ENCODE assay signal across 28 cellular contexts in genomic region chr12:117342682-117343081, GRCh38. TPM values are rescaled to one million over a fixed set of nuclear protein-coding genes. Genes with fewer than 3 reads are reported as not detected.
DNase-seq lines count a peak whose midpoint lies in the region; ATAC-seq and TF ChIP-seq lines count a peak whose summit lies in the region.
"Had no signal": no experiment of that assay in that cellular context is flagged by ENCODE, and none has a peak within 500 bp of the region (broad histone marks: within the 10 kb centered on the region; RNA-seq: fewer than 3 reads in every experiment).

No MANE protein-coding gene starts in this region.

- DNase-seq in A673 (ENCODE audit: low spot score), result peak; percentile 89
- DNase-seq in HT1080 (ENCODE audit: low read depth), result peak; percentile 89
- DNase-seq in PC-3, result peak; percentile 96
- DNase-seq in epithelial cell of prostate (ENCODE audit: low read depth, low spot score), result peak; percentile 91
- DNase-seq in NCI-H748 treated with DMSO at 0.1 percent for 48 hours (lab: John Stamatoyannopoulos, UW), result no peak
- no peak for DNase-seq in NCI-H69 (lab: John Stamatoyannopoulos, UW)
- DNase-seq: ACHN; activated CD4-positive, alpha-beta T cell treated with anti-CD3 and anti-CD28 coated beads, Interleukin-2, amount 10 ng/mL, durations not matched to agents 24 days and 14 days; aorta; dorsolateral prefrontal cortex; H7; heart right ventricle; left lung; midbrain; natural killer cell; NCI-H1105; NCI-H2081; NCI-H446; ovary; right cardiac atrium; transverse colon had no signal

- POLR2A ChIA-PET in A673 (lab: Charles Lee; ENCODE audit: low non-redundant PET), result no interaction called here
- POLR2A ChIA-PET in PC-3 (lab: Charles Lee; ENCODE audit: unreplicated experiment), result interaction anchor here (0.5 to 0.7 kb wide), 2 partner anchors 19 to 644 kb away, joined by 5 to 29 read pairs; no protein-coding TSS in a partner anchor

- intact Hi-C loops in A673 (cut with micrococcal nuclease; ENCODE audit: unreplicated experiment) (loop anchor here (5.0 kb wide), 1 partner anchor 70 kb away; no protein-coding TSS in a partner anchor), PC-3 (cut with micrococcal nuclease) (loop anchor here (2.0 to 5.0 kb wide), 2 partner anchors 14 to 105 kb away; no protein-coding TSS in a partner anchor)

- H3K79me2 ChIP-seq in PC-3 (ENCODE audit: low read length), result no peaks in the 10 kb centered on the region

- peak overlapping the region; percentile 41 for H3K4me2 ChIP-seq in PC-3 (ENCODE audit: low read length)
- H3K4me2 ChIP-seq: KMS-11 had no signal

- H3K9me3 ChIP-seq in A673 (ENCODE audit: low read depth, low read length, poor library complexity, severe bottlenecking) (no peaks in the 10 kb centered on the region), PC-3 (ENCODE audit: low read length) (no peaks in the 10 kb centered on the region)
- H3K9me3 ChIP-seq: ovary, transverse colon had no signal

- no peak for TF ChIP-seq CTCF in A673 (conservative IDR thresholded peaks at IDR 0.05; ENCODE audit: low read depth, low read length)
- TF ChIP-seq CTCF in PC-3 (conservative IDR thresholded peaks at IDR 0.05; ENCODE audit: low read depth, low read length), result no peak

- peak; percentile 94 for ATAC-seq in PC-3
- ATAC-seq in HG03159 (IDR thresholded peaks at IDR 0.05; ENCODE audit: unreplicated experiment), result no peak
- no peak for ATAC-seq in HG03280 (IDR thresholded peaks at IDR 0.05; ENCODE audit: unreplicated experiment)
- ATAC-seq: heart right ventricle, left lung, natural killer cell, right cardiac atrium had no signal

- H2AFZ ChIP-seq in PC-3 (ENCODE audit: low read length), result no peak overlapping the region

- no peaks in the 10 kb centered on the region for H4K20me1 ChIP-seq in PC-3 (ENCODE audit: low read length)

- no TSS peak for BruUV-seq in A673 (replicated peaks; lab: Mats Ljungman, UMichigan)
- BruUV-seq in PC-3 (replicated peaks; lab: Mats Ljungman, UMichigan), result no TSS peak

- H3K27me3 ChIP-seq in A673 (replicated peaks; ENCODE audit: insufficient read depth, low read depth, low read length, poor library complexity), result no peaks in the 10 kb centered on the region
- peaks cover 12% of the 10 kb centered on the region for H3K27me3 ChIP-seq in PC-3 (ENCODE audit: low read length)
- H3K27me3 ChIP-seq: ovary had no signal

- no peaks in the 10 kb centered on the region for H3K9me2 ChIP-seq in PC-3 (replicated peaks; ENCODE audit: low read length)

- peak overlapping the region; percentile 74 for H3K27ac ChIP-seq in A673 (ENCODE audit: low read depth, low read length, poor library complexity, severe bottlenecking)
- H3K27ac ChIP-seq in PC-3 (ENCODE audit: low read length), result peak overlapping the region; percentile 77
- H3K27ac ChIP-seq in epithelial cell of prostate, result peak overlapping the region; percentile 71
- H3K27ac ChIP-seq: C4-2B, dorsolateral prefrontal cortex, heart right ventricle, KMS-11, left lung, ovary, transverse colon had no signal

- CTCF ChIA-PET in A673 (lab: Charles Lee) (interaction anchor here (0.6 to 0.7 kb wide), 2 partner anchors 9 to 24 kb away, joined by 3 to 4 read pairs; no protein-coding TSS in a partner anchor), PC-3 (lab: Charles Lee) (interaction anchor here (0.6 to 1.9 kb wide), 3 partner anchors 24 to 515 kb away, joined by 3 to 9 read pairs (median 3); no protein-coding TSS in a partner anchor)

- H3K4me1 ChIP-seq in A673 (ENCODE audit: insufficient read depth, low read length, poor library complexity, severe bottlenecking), result peaks cover 55% of the 10 kb centered on the region
- H3K4me1 ChIP-seq in PC-3 (ENCODE audit: insufficient read depth, low read length), result peaks cover 32% of the 10 kb centered on the region
- H3K4me1 ChIP-seq: heart right ventricle, left lung, transverse colon had no signal

- H3K36me3 ChIP-seq in A673 (ENCODE audit: insufficient read depth, low read length, poor library complexity, severe bottlenecking), result peaks cover 3% of the 10 kb centered on the region
- H3K36me3 ChIP-seq in PC-3 (ENCODE audit: low read depth, low read length), result no peaks in the 10 kb centered on the region
- H3K36me3 ChIP-seq: heart right ventricle, left lung, ovary, transverse colon had no signal

- H3K4me3 ChIP-seq in A673 (ENCODE audit: low read depth, low read length, poor library complexity, severe bottlenecking) (no peak overlapping the region), PC-3 (ENCODE audit: low read length) (no peak overlapping the region)
- H3K4me3 ChIP-seq: dorsolateral prefrontal cortex, heart right ventricle, left lung, ovary, transverse colon had no signal

- peak overlapping the region; percentile 36; the same call in 1 of the 2 replicates for H3K9ac ChIP-seq in PC-3 (ENCODE audit: low read length)
- H3K9ac ChIP-seq: KMS-11 had no signal

- no peaks in the 10 kb centered on the region for H3F3A ChIP-seq in PC-3 (ENCODE audit: low read length, unreplicated experiment)

RNA-seq across cellular contexts. Expression of gene NOS1, which starts 18.7 kb away (rescaled TPM):
- total RNA-seq in A673 (2021) (18.0 and 25.2 TPM in 2 replicates), PC-3 (2014; rRNA removed) (0.11 and 0.40 TPM in 2 replicates)
- total RNA-seq in HT1080 (2014; rRNA removed; shearing (Covaris generic)), result 0.02 and 0.03 TPM in 2 replicates
- 0.02 TPM in 1 of 2 replicates, not detected in the other for polyA plus RNA-seq in HT1080 (2015; cell fraction: cytosol; rRNA removed)
- not detected in 2 replicates for polyA plus RNA-seq in HT1080 (2015; cell fraction: nucleus; rRNA removed)
- total RNA-seq: activated CD4-positive, alpha-beta T cell treated with anti-CD3 and anti-CD28 coated beads, Interleukin-2, amount 10 ng/mL, durations not matched to agents 24 days and 14 days; activated T-helper 1 cell treated with anti-CD3 and anti-CD28 coated beads, Interleukin-12 subunit alpha, Interleukin-12 subunit beta, Interleukin-2, Interleukin-4 antibody, amounts not matched to agents 30 ng/mL and 10 ng/mL and 1 ng/mL, durations not matched to agents 14 hours and 24 hours and 36 hours; G401; natural killer cell; T-helper 1 cell treated with Interleukin-12 subunit alpha and Interleukin-12 subunit beta and Interleukin-4 antibody, amounts not matched to agents 30 ng/mL and 1 ng/mL, for 36 hours had no signal

Comparison
In these comparisons a context has a peak if more than half of its experiments do, and no peak if none do; other contexts are left out.
1. DNase-seq: peak in A673 (single experiment), HT1080 (single experiment), PC-3 (single experiment) and epithelial cell of prostate (single experiment); none in NCI-H748 treated with DMSO at 0.1 percent for 48 hours (single experiment) and NCI-H69 (single experiment).
2. RNA of gene NOS1, which starts 18.7 kb away (total RNA-seq): 18.0 to 25.2 TPM in A673; 0.11 to 0.40 TPM in PC-3 and 0.02 to 0.03 TPM in HT1080; every median in the first group is over 10 times any median in the second.
3. Peak in every context shown above with its lines, with median percentiles within 50 percentile points of each other: H3K27ac ChIP-seq.